31 cellular contexts compared by ENCODE assay signal in genomic region chr13:98203641-98204326, GRCh38. TPM values are rescaled to one million over a fixed set of nuclear protein-coding genes. Genes with fewer than 3 reads are reported as not detected.
DNase-seq lines count a peak whose midpoint lies in the region; ATAC-seq and TF ChIP-seq lines count a peak whose summit lies in the region.
"Had no signal": no experiment of that assay in that cellular context is flagged by ENCODE, and none has a peak within 500 bp of the region (broad histone marks: within the 10 kb centered on the region; RNA-seq: fewer than 3 reads in every experiment).

No MANE protein-coding gene starts in this region.

- H2AK5ac ChIP-seq in IMR-90 (ENCODE audit: low read depth, low read length) = peak overlapping the region; percentile 79
- H2AK5ac ChIP-seq in trophoblast cell (ENCODE audit: low read length) = no peak overlapping the region

- H3K4ac ChIP-seq in IMR-90 (ENCODE audit: low read depth, low read length) (peak overlapping the region; percentile 85), trophoblast cell (ENCODE audit: low read depth, low read length) (peak overlapping the region; percentile 29)

- peak overlapping the region; percentile 88 for H4K91ac ChIP-seq in IMR-90 (ENCODE audit: insufficient read depth, low read depth, low read length)
- no peak overlapping the region for H4K91ac ChIP-seq in trophoblast cell (ENCODE audit: low read depth, low read length)

- no peak overlapping the region for H4K12ac ChIP-seq in trophoblast cell (ENCODE audit: low read depth, low read length)

- peaks cover 25% of the 10 kb centered on the region; the same call in 1 of the 2 replicates for H4K20me1 ChIP-seq in IMR-90 (ENCODE audit: insufficient read depth, low read length)

- H4K8ac ChIP-seq in IMR-90 (ENCODE audit: low read depth in 2 of 2, low read length in 2 of 2) = peak overlapping the region; percentile 41 to 67; a peak in 3 of 4 replicates
- H4K8ac ChIP-seq in trophoblast cell (ENCODE audit: low read depth, low read length) = no peak overlapping the region

- no peak for TF ChIP-seq RAD21 in IMR-90 (IDR thresholded peaks at IDR 0.05; ENCODE audit: low read length)

- no peak overlapping the region for H3K4me3 Mint-ChIP-seq in activated CD4-positive, alpha-beta T cell treated with anti-CD3 and anti-CD28 coated beads for 36 hours
- H3K4me3 Mint-ChIP-seq: activated B cell treated with CpG ODN at 0.5 μM for 24 hours; activated naive CD4-positive, alpha-beta T cell treated with anti-CD3 and anti-CD28 coated beads for 36 hours; activated T-helper 1 cell treated with anti-CD3 and anti-CD28 coated beads, Interleukin-12 subunit alpha, Interleukin-12 subunit beta, Interleukin-2, Interleukin-4 antibody, amounts not matched to agents 30 ng/mL and 10 ng/mL and 1 ng/mL, durations not matched to agents 14 hours and 24 hours and 36 hours; CD4-positive, CD25-positive, alpha-beta regulatory T cell; immature natural killer cell; naive B cell had no signal

- peak overlapping the region; percentile 78 for H2BK120ac ChIP-seq in IMR-90 (ENCODE audit: low read depth, low read length)
- no peak overlapping the region for H2BK120ac ChIP-seq in trophoblast cell (ENCODE audit: insufficient read depth, low read length, poor library complexity)

- H3K4me1 Mint-ChIP-seq in activated CD4-positive, alpha-beta T cell treated with anti-CD3 and anti-CD28 coated beads for 36 hours = no peaks in the 10 kb centered on the region
- H3K4me1 Mint-ChIP-seq: activated B cell treated with CpG ODN at 0.5 μM for 24 hours; CD4-positive, CD25-positive, alpha-beta regulatory T cell; immature natural killer cell; naive B cell had no signal

- peaks cover 32% of the 10 kb centered on the region for H3K9me1 ChIP-seq in IMR-90 (ENCODE audit: insufficient read depth, low read length)

- no peak overlapping the region for H3K9ac ChIP-seq in IMR-90 (ENCODE audit: low read depth, low read length)
- no peak overlapping the region for H3K9ac ChIP-seq in trophoblast cell (ENCODE audit: low read length)

- H2AK9ac ChIP-seq in IMR-90 (replicated peaks; ENCODE audit: low read depth, low read length, poor library complexity) = no peak overlapping the region

- H3K4me1 ChIP-seq in IMR-90 (ENCODE audit: control insufficient read depth, insufficient read depth, low read length) (peaks cover 42% of the 10 kb centered on the region), trophoblast cell (ENCODE audit: control insufficient read depth in 1 of 2, insufficient read depth in 2 of 2, low read length in 2 of 2) (peaks cover 17 to 18% of the 10 kb centered on the region in 2 experiments), foreskin keratinocyte (no peaks in the 10 kb centered on the region)

- H2BK20ac ChIP-seq in IMR-90 (ENCODE audit: low read depth, low read length) = peak overlapping the region; percentile 85

- H3K14ac ChIP-seq in IMR-90 (replicated peaks; ENCODE audit: low read depth, low read length) (peak overlapping the region; percentile 80), trophoblast cell (ENCODE audit: low read length) (no peak overlapping the region)

- WGBS in IMR-90 (ENCODE audit: extremely low coverage in 2 of 2, insufficient read length in 1 of 2), 2 experiments = no CpG with 5 or more reads among the region's 8 CpGs
- WGBS in trophoblast cell (ENCODE audit: extremely low coverage, insufficient coverage, insufficient read length) = no CpG with 5 or more reads among the region's 8 CpGs

- peaks cover 49 to 83% of the 10 kb centered on the region in 2 experiments for H3K79me1 ChIP-seq in IMR-90 (ENCODE audit: low read depth in 1 of 2, low read length in 2 of 2)
- H3K79me1 ChIP-seq in trophoblast cell (ENCODE audit: low read length) = peaks cover 6% of the 10 kb centered on the region

- in situ Hi-C loops in IMR-90 (cut with MboI; ENCODE audit: low sequenced_read_pairs) = no loop called here

- H2AFZ ChIP-seq in IMR-90 (replicated peaks; ENCODE audit: low read length, poor library complexity) (no peak overlapping the region), trophoblast cell (ENCODE audit: insufficient read depth, low read length, poor library complexity) (no peak overlapping the region)

- no peak overlapping the region for H3K27ac Mint-ChIP-seq in activated CD4-positive, alpha-beta T cell treated with anti-CD3 and anti-CD28 coated beads for 36 hours
- H3K27ac Mint-ChIP-seq: activated B cell treated with CpG ODN at 0.5 μM for 24 hours; activated naive CD4-positive, alpha-beta T cell treated with anti-CD3 and anti-CD28 coated beads for 36 hours; activated T-helper 1 cell treated with anti-CD3 and anti-CD28 coated beads, Interleukin-12 subunit alpha, Interleukin-12 subunit beta, Interleukin-2, Interleukin-4 antibody, amounts not matched to agents 30 ng/mL and 10 ng/mL and 1 ng/mL, durations not matched to agents 14 hours and 24 hours and 36 hours; CD4-positive, CD25-positive, alpha-beta regulatory T cell; immature natural killer cell had no signal

- no peaks in the 10 kb centered on the region for H3K36me3 Mint-ChIP-seq in activated CD4-positive, alpha-beta T cell treated with anti-CD3 and anti-CD28 coated beads for 36 hours (ENCODE audit: low read depth)
- H3K36me3 Mint-ChIP-seq: CD4-positive, CD25-positive, alpha-beta regulatory T cell; immature natural killer cell; naive B cell had no signal

- TF ChIP-seq POLR2A in IMR-90 (IDR thresholded peaks at IDR 0.05; ENCODE audit: low read depth, low read length) = no peak

- BruUV-seq in IMR-90 (replicated peaks; lab: Mats Ljungman, UMichigan) = no TSS peak

- H3K23ac ChIP-seq in IMR-90 (ENCODE audit: low read depth, low read length) (peak overlapping the region; percentile 70), trophoblast cell (ENCODE audit: low read length) (no peak overlapping the region)

- ATAC-seq in IMR-90 (ENCODE audit: low read depth) (no peak), foreskin keratinocyte (no peak)
- no peak for ATAC-seq in activated CD4-positive, alpha-beta T cell treated with anti-CD3 and anti-CD28 coated beads for 36 hours
- ATAC-seq: gastroesophageal sphincter, left colon had no signal

- H2BK5ac ChIP-seq in IMR-90 (ENCODE audit: low read depth, low read length, poor library complexity, severe bottlenecking) = peak overlapping the region; percentile 70
- no peak overlapping the region for H2BK5ac ChIP-seq in trophoblast cell (ENCODE audit: low read depth, low read length, poor library complexity)

- CTCF ChIA-PET in BJ (lab: Yijun Ruan, JAX) (interaction anchor here (1.7 to 2.6 kb wide), 2 partner anchors 13 to 170 kb away, joined by 4 to 7 read pairs; no protein-coding TSS in a partner anchor), IMR-90 (lab: Yijun Ruan, JAX) (no interaction called here)
- CTCF ChIA-PET in activated CD4-positive, alpha-beta T cell treated with anti-CD3 and anti-CD28 coated beads for 36 hours (lab: Charles Lee) = no interaction called here

- peaks cover 17% of the 10 kb centered on the region for H3K9me3 Mint-ChIP-seq in activated CD4-positive, alpha-beta T cell treated with anti-CD3 and anti-CD28 coated beads for 36 hours (ENCODE audit: low read depth)

- DNase-seq in BJ (ENCODE audit: low read depth) (peak; percentile 90), IMR-90 (no peak), fibroblast of mammary gland (ENCODE audit: low read depth) (peak; percentile 11), trophoblast cell (peak in 1 of 2 donors; percentile 37), foreskin keratinocyte (no peak), NCI-H2107 (lab: John Stamatoyannopoulos, UW) (no peak)
- no peak for DNase-seq in activated CD4-positive, alpha-beta T cell treated with anti-CD3 and anti-CD28 coated beads for 36 hours
- DNase-seq: activated B cell treated with CpG ODN at 0.5 μM for 24 hours; activated CD4-positive, alpha-beta T cell treated with anti-CD3 and anti-CD28 coated beads, Interleukin-2, amount 50 U/mL, for 4 hours; activated CD8-positive, alpha-beta memory T cell treated with anti-CD3 and anti-CD28 coated beads, Interleukin-2, amount 50 U/mL, for 4 hours; activated naive CD4-positive, alpha-beta T cell treated with anti-CD3 and anti-CD28 coated beads for 36 hours; CD4-positive, CD25-positive, alpha-beta regulatory T cell; effector memory CD4-positive, alpha-beta T cell; erythroblast; hippocampal formation; immature natural killer cell; left colon; mesendoderm; naive B cell; NCI-H1694; NCI-H69; SIG-M5; small intestine; SW 1271; T1000; upper lobe of left lung had no signal

- no peak for TF ChIP-seq CTCF in BJ (IDR thresholded peaks at IDR 0.05; ENCODE audit: insufficient read depth, low read depth, low read length)
- TF ChIP-seq CTCF in IMR-90 (conservative IDR thresholded peaks at IDR 0.05; ENCODE audit: low read depth, low read length) = no peak
- TF ChIP-seq CTCF in fibroblast of mammary gland (conservative IDR thresholded peaks at IDR 0.05; ENCODE audit: control insufficient read depth, insufficient read depth, low read depth, low read length) = no peak
- TF ChIP-seq CTCF in foreskin keratinocyte (conservative IDR thresholded peaks at IDR 0.05) = no peak

- H3K36me3 ChIP-seq in BJ (ENCODE audit: control insufficient read depth, insufficient read depth, low read length) = peaks cover 6% of the 10 kb centered on the region
- peaks cover 6% of the 10 kb centered on the region for H3K36me3 ChIP-seq in IMR-90 (ENCODE audit: control insufficient read depth, insufficient read depth, low read length)
- no peaks in the 10 kb centered on the region for H3K36me3 ChIP-seq in trophoblast cell (ENCODE audit: control insufficient read depth in 1 of 2, insufficient read depth in 2 of 2, low read length in 2 of 2)
- H3K36me3 ChIP-seq: gastroesophageal sphincter, neutrophil, upper lobe of left lung had no signal

- H3K9me3 ChIP-seq in IMR-90 (ENCODE audit: control insufficient read depth, insufficient read depth, low read length) (peaks cover 8% of the 10 kb centered on the region), trophoblast cell (ENCODE audit: insufficient read depth, low read depth, low read length) (peaks cover 1% of the 10 kb centered on the region)
- H3K9me3 ChIP-seq: neutrophil had no signal

- POLR2A ChIA-PET in BJ (lab: Charles Lee) (interaction anchor here (0.6 kb wide), 2 partner anchors 39 to 1917 kb away, joined by 4 to 5 read pairs; no protein-coding TSS in a partner anchor), IMR-90 (lab: Charles Lee; ENCODE audit: unreplicated experiment) (no interaction called here)
- POLR2A ChIA-PET in activated CD4-positive, alpha-beta T cell treated with anti-CD3 and anti-CD28 coated beads for 36 hours (lab: Charles Lee) = interaction anchor here (0.5 kb wide), 1 partner anchor 70 kb away, joined by 3 read pairs; no protein-coding TSS in a partner anchor

- H3K79me2 ChIP-seq in trophoblast cell (ENCODE audit: control insufficient read depth, insufficient read depth, low read length, poor library complexity) = peaks cover 5% of the 10 kb centered on the region

- H3K27ac ChIP-seq in IMR-90 (ENCODE audit: insufficient read depth, low read length) = peak overlapping the region; percentile 96
- no peak overlapping the region for H3K27ac ChIP-seq in trophoblast cell (ENCODE audit: low read depth, low read length)
- H3K27ac ChIP-seq in foreskin keratinocyte = no peak overlapping the region
- H3K27ac ChIP-seq: neutrophil, upper lobe of left lung had no signal

- dilution Hi-C loops in IMR-90 (cut with HindIII; ENCODE audit: low sequenced_read_pairs, unreplicated experiment) = no loop called here

- H2BK12ac ChIP-seq in trophoblast cell (ENCODE audit: low read length) = no peak overlapping the region

- H3K27me3 Mint-ChIP-seq in activated CD4-positive, alpha-beta T cell treated with anti-CD3 and anti-CD28 coated beads for 36 hours = peaks cover 12% of the 10 kb centered on the region

- intact Hi-C loops in IMR-90 (cut with micrococcal nuclease) = loop anchor here (10.0 kb wide), 1 partner anchor 349 kb away; no protein-coding TSS in a partner anchor
- intact Hi-C loops in activated CD4-positive, alpha-beta T cell treated with anti-CD3 and anti-CD28 coated beads for 36 hours (cut with DNase I, micrococcal nuclease) = no loop called here

- H3K27me3 ChIP-seq in BJ (ENCODE audit: control insufficient read depth, insufficient read depth, low read length) (no peaks in the 10 kb centered on the region), IMR-90 (ENCODE audit: control insufficient read depth, insufficient read depth, low read length) (no peaks in the 10 kb centered on the region), trophoblast cell (ENCODE audit: insufficient read depth, low read length) (no peaks in the 10 kb centered on the region), foreskin keratinocyte (no peaks in the 10 kb centered on the region)
- H3K27me3 ChIP-seq: gastroesophageal sphincter, neutrophil, upper lobe of left lung had no signal

- H3K4me3 ChIP-seq in BJ (ENCODE audit: low read depth, low read length) (no peak overlapping the region), IMR-90 (ENCODE audit: insufficient read depth, low read depth, low read length) (no peak overlapping the region), fibroblast of mammary gland (ENCODE audit: control insufficient read depth, low read depth, low read length) (no peak overlapping the region), trophoblast cell (ENCODE audit: low read depth, low read length) (no peak overlapping the region)
- H3K4me3 ChIP-seq: gastroesophageal sphincter, upper lobe of left lung had no signal

- H3K18ac ChIP-seq in IMR-90 (ENCODE audit: low read depth, low read length) = peak overlapping the region; percentile 94
- H3K18ac ChIP-seq in trophoblast cell (ENCODE audit: low read length) = no peak overlapping the region

- peak overlapping the region; percentile 77; the same call in 1 of the 3 replicates for H2BK15ac ChIP-seq in IMR-90 (ENCODE audit: low read depth, low read length)

- H3K4me2 ChIP-seq in IMR-90 (ENCODE audit: low read depth, low read length) (0 out of 2 replicates have a peak overlapping the region, but pooled peaks have one; percentile 5), trophoblast cell (ENCODE audit: low read length) (no peak overlapping the region)

- peak overlapping the region; percentile 92 for H4K5ac ChIP-seq in IMR-90 (ENCODE audit: low read depth, low read length)

- peak overlapping the region; percentile 39; the same call in 1 of the 2 replicates for H3K56ac ChIP-seq in IMR-90 (ENCODE audit: extremely low read depth, insufficient read depth, low read length)

RNA-seq across cellular contexts. Expression of gene RNF113B, which starts 26.7 kb away (rescaled TPM):
- polyA plus RNA-seq in BJ (2011; rRNA removed) (not detected in 2 replicates), IMR-90 (2012; rRNA removed) (not detected in 2 replicates), foreskin keratinocyte (not detected in 2 replicates)
- not detected in 2 replicates for polyA minus RNA-seq in BJ (2011; rRNA and poly(A)+ RNA removed)
- total RNA-seq in IMR-90 (2012; rRNA removed) (not detected in 2 replicates), foreskin keratinocyte (not detected in 2 replicates)
- polyA plus RNA-seq in IMR-90 (2012; cell fraction: cytosol; rRNA removed) = not detected in 2 replicates
- not detected in 2 replicates for polyA plus RNA-seq in IMR-90 (2012; cell fraction: nucleus; rRNA removed; ENCODE audit: low replicate concordance)
- not detected in 2 replicates for polyA plus RNA-seq in trophoblast cell (2013)
- not detected for total RNA-seq in activated CD4-positive, alpha-beta T cell treated with anti-CD3 and anti-CD28 coated beads for 36 hours
- total RNA-seq: activated B cell treated with CpG ODN at 0.5 μM for 24 hours; activated naive CD4-positive, alpha-beta T cell treated with anti-CD3 and anti-CD28 coated beads for 36 hours; activated T-helper 1 cell treated with anti-CD3 and anti-CD28 coated beads, Interleukin-12 subunit alpha, Interleukin-12 subunit beta, Interleukin-2, Interleukin-4 antibody, amounts not matched to agents 30 ng/mL and 10 ng/mL and 1 ng/mL, durations not matched to agents 14 hours and 24 hours and 36 hours; CD4-positive, CD25-positive, alpha-beta regulatory T cell; gastroesophageal sphincter; left colon; LHCN-M2; upper lobe of left lung had no signal
- polyA plus RNA-seq: AG04450; CD4-positive, CD25-positive, alpha-beta regulatory T cell; immature natural killer cell; small intestine had no signal

Comparison
In these comparisons a context has a peak if more than half of its experiments do, and no peak if none do; other contexts are left out.
1. DNase-seq: peak in BJ (single experiment) and fibroblast of mammary gland (single experiment); none in IMR-90 (single experiment), foreskin keratinocyte (0 of 2), activated CD4-positive, alpha-beta T cell treated with anti-CD3 and anti-CD28 coated beads for 36 hours (single experiment) and NCI-H2107 (single experiment).